Comparison of ENCODE assay signal across 8 cellular contexts in the genomic region with DNA sequence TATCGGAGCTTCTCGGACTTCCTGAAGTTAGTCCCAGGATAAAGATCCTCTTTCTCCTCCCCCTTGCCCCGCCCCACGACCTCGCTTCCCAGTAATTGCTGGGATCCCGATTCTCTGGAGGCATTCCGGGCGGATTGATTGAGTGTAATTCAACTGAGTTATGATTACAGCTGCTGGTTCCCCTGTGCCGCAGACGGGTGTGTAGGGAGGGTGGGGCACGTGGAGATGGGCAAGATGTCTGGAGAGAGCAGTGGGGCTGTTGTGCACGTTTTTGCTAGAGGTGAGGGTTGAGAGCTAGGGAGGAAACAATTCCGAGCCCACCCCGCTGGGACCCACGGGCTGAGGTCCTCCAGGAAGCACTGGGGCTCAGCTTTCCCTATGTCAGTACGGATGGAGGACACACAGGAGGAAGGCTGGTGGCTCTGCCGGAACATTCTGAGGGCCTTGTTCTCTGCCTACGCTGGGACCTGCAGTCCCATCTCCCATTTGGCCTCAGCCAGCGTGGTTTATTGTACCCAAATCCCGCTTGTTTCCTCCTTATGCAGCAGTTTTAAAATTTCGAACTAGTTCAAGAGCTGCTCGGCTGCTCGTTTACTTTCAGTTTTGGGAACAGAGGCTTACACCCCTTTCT. TPM values are rescaled to one million over a fixed set of nuclear protein-coding genes. Genes with fewer than 3 reads are reported as not detected.
DNase-seq lines count a peak whose midpoint lies in the region; ATAC-seq, FAIRE-seq and TF ChIP-seq lines count a peak whose summit lies in the region.

No MANE protein-coding gene starts in this region.

- peaks cover 74% of the 10 kb centered on the region for H3K9me3 Mint-ChIP-seq in nephron progenitor cell

- H3K4me3 Mint-ChIP-seq in nephron progenitor cell: peak overlapping the region; percentile 52

- no peak overlapping the region for H3K9ac ChIP-seq in BLaER1

- H3K4me2 ChIP-seq in BLaER1: peak overlapping the region; percentile 49

- ATAC-seq in GM19324 (IDR thresholded peaks at IDR 0.05; ENCODE audit: low FRiP score, unreplicated experiment) (no peak), pancreas (no peak)

- no peak for FAIRE-seq in pancreas (lab: Jason Lieb, UNC)

- peaks cover 95% of the 10 kb centered on the region for H3K27me3 Mint-ChIP-seq in nephron progenitor cell (ENCODE audit: low read depth, poor library complexity)

- H3K27ac ChIP-seq in BLaER1 (no peak overlapping the region), pancreas (no peak overlapping the region)

- no peaks in the 10 kb centered on the region for H4K20me1 ChIP-seq in BLaER1

- 6 to 7% methylated on average over 22 to 23 of the region's 23 CpGs for WGBS in pancreas, 2 donors

- H3K9me3 ChIP-seq in BLaER1 (peaks cover 74% of the 10 kb centered on the region), MG63 (no peaks in the 10 kb centered on the region), pancreas (no peaks in the 10 kb centered on the region)

- intact Hi-C loops in pancreas (cut with DNase I): no loop called here

- H3K27me3 ChIP-seq in BLaER1 (peaks cover 93% of the 10 kb centered on the region), MG63 (no peaks in the 10 kb centered on the region), pancreas (peaks cover 14 to 79% (median 18%) of the 10 kb centered on the region in 4 donors)

- no peaks in the 10 kb centered on the region for H3K36me3 ChIP-seq in BLaER1
- H3K36me3 ChIP-seq in MG63: no peaks in the 10 kb centered on the region
- H3K36me3 ChIP-seq in pancreas: no peaks in the 10 kb centered on the region

- DNase-seq in MG63 (peak; percentile 73), dermis blood vessel endothelial cell (peak; percentile 13), nephron progenitor cell (peak; percentile 55), A172 (ENCODE audit: low spot score) (no peak), NCI-H2081 treated with DMSO at 0.1 percent for 48 hours (lab: John Stamatoyannopoulos, UW) (no peak), pancreas (no peak)

- peak overlapping the region; percentile 39; the same call in 1 of the 2 replicates for H3K4me3 ChIP-seq in BLaER1
- H3K4me3 ChIP-seq in MG63: peak overlapping the region; percentile 43
- H3K4me3 ChIP-seq in pancreas: peak overlapping the region in 2 of 4 donors; percentile 22 to 45

- peaks cover 38% of the 10 kb centered on the region for H3K4me1 Mint-ChIP-seq in nephron progenitor cell

- H3K4me1 ChIP-seq in BLaER1: peaks cover 5% of the 10 kb centered on the region; the same call in 1 of the 2 replicates
- peaks cover 0 to 12% (median 9%) of the 10 kb centered on the region in 3 donors for H3K4me1 ChIP-seq in pancreas

- no peaks in the 10 kb centered on the region for H3K36me3 Mint-ChIP-seq in nephron progenitor cell (ENCODE audit: low read depth)

- TF ChIP-seq CTCF in nephron progenitor cell (IDR thresholded peaks at IDR 0.05) (no peak), pancreas (IDR thresholded peaks at IDR 0.05) (no peak)

- no peak overlapping the region for H3K27ac Mint-ChIP-seq in nephron progenitor cell

RNA-seq across cellular contexts. Expression of a gene that starts 2.4 kb away (rescaled TPM):
- total RNA-seq in MG63 (2014; rRNA removed; shearing (Covaris generic); ENCODE audit: low replicate concordance): 0.30 TPM in 1 of 2 replicates, not detected in the other
- total RNA-seq in dermis blood vessel endothelial cell (not detected in 2 replicates), pancreas (under 1 TPM in 1 of 6 donors, not detected in 5; 0.14 TPM)
- not detected in 2 replicates for total RNA-seq in A172 (2014; rRNA removed; shearing (Covaris generic))
- polyA plus RNA-seq in pancreas: under 1 TPM in 1 of 2 donors, not detected in 1; 0.07 TPM

Comparison
In these comparisons a context has a peak if more than half of its experiments do, and no peak if none do; other contexts are left out.
1. DNase-seq: peak in MG63 (single experiment), dermis blood vessel endothelial cell (single experiment) and nephron progenitor cell (single experiment); none in A172 (single experiment), NCI-H2081 treated with DMSO at 0.1 percent for 48 hours (single experiment) and pancreas (0 of 6).